Comparison of ENCODE assay signal across 13 cellular contexts in the genomic region with DNA sequence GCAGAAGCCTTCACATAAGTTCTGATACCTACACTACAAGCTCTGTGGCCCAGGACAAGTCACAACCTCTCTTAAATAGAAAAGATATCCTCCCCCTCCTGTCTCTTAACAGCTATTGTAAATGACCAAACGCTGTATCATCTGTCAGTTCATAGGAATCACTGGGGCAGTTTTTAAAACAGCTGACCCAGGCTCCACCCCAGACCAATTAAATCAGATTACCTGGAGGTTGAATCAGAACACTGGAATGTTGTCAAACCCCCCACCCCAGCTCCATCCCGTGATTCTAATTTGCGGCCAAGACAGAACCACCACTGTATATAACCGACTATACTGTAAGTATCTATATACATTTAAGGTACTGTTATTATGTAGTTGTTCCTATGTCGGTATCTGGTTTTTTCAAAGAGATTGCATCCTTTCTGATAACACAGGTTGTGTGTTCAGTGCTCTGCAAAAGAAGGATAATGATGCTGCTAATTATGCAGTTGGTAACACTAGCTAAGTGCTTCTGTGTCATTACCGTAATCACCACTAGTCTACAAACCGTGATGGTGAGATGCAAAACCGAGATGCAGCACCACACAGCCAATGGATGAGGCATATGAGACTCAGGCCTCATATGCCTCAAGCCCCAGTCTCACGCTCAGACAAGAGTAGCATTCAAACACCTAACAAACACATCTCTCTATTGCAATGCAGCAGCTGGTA. TPM values are rescaled to one million over a fixed set of nuclear protein-coding genes. Genes with fewer than 3 reads are reported as not detected.
DNase-seq lines count a peak whose midpoint lies in the region; ATAC-seq, FAIRE-seq and TF ChIP-seq lines count a peak whose summit lies in the region.
"Had no signal": no experiment of that assay in that cellular context is flagged by ENCODE, and none has a peak within 500 bp of the region (broad histone marks: within the 10 kb centered on the region; RNA-seq: fewer than 3 reads in every experiment).

No MANE protein-coding gene starts in this region.

- BruUV-seq in A673 (replicated peaks; lab: Mats Ljungman, UMichigan): no TSS peak

- no peak overlapping the region for H3K4me3 ChIP-seq in astrocyte of the cerebellum (ENCODE audit: low read depth, low read length)
- no peak overlapping the region for H3K4me3 ChIP-seq in A673 (ENCODE audit: low read depth, low read length, poor library complexity, severe bottlenecking)
- no peak overlapping the region for H3K4me3 ChIP-seq in upper lobe of right lung
- H3K4me3 ChIP-seq: right atrium auricular region had no signal

- H3K9me3 ChIP-seq in A673 (ENCODE audit: low read depth, low read length, poor library complexity, severe bottlenecking): no peaks in the 10 kb centered on the region
- H3K9me3 ChIP-seq in upper lobe of right lung: no peaks in the 10 kb centered on the region
- H3K9me3 ChIP-seq: right atrium auricular region had no signal

- TF ChIP-seq CTCF in astrocyte of the cerebellum (IDR thresholded peaks at IDR 0.05; ENCODE audit: low read depth, low read length, missing control alignments) (peak; percentile 27), A673 (conservative IDR thresholded peaks at IDR 0.05; ENCODE audit: low read depth, low read length) (no peak), upper lobe of right lung (IDR thresholded peaks at IDR 0.05) (no peak)

- peaks cover 45% of the 10 kb centered on the region for H3K27me3 ChIP-seq in A673 (replicated peaks; ENCODE audit: insufficient read depth, low read depth, low read length, poor library complexity)
- H3K27me3 ChIP-seq in upper lobe of right lung: no peaks in the 10 kb centered on the region
- H3K27me3 ChIP-seq: right atrium auricular region had no signal

- H3K36me3 ChIP-seq in A673 (ENCODE audit: insufficient read depth, low read length, poor library complexity, severe bottlenecking) (no peaks in the 10 kb centered on the region), upper lobe of right lung (no peaks in the 10 kb centered on the region)
- H3K36me3 ChIP-seq: right atrium auricular region had no signal

- peak; percentile 23 for DNase-seq in COR-L47 (lab: John Stamatoyannopoulos, UW)
- DNase-seq in HTR-8/SVneo (ENCODE audit: insufficient read length, low spot score): no peak
- no peak for DNase-seq in astrocyte of the cerebellum (ENCODE audit: low read depth)
- DNase-seq in medulla oblongata (ENCODE audit: extremely low spot score): peak; percentile 29
- no peak for DNase-seq in A673 (ENCODE audit: low spot score)
- DNase-seq in T-helper 2 cell: no peak
- DNase-seq in upper lobe of right lung: no peak
- DNase-seq: CD8-positive, alpha-beta T cell; effector memory CD8-positive, alpha-beta T cell had no signal

- no peak overlapping the region for H3K27ac ChIP-seq in A673 (ENCODE audit: low read depth, low read length, poor library complexity, severe bottlenecking)
- H3K27ac ChIP-seq in upper lobe of right lung: no peak overlapping the region
- H3K27ac ChIP-seq: right atrium auricular region had no signal

- in situ Hi-C loops in astrocyte of the cerebellum (cut with HindIII; ENCODE audit: low sequenced_read_pairs): no loop called here

- POLR2A ChIA-PET in A673 (lab: Charles Lee; ENCODE audit: low non-redundant PET): no interaction called here

- peak; percentile 90 for FAIRE-seq in HTR-8/SVneo (lab: Jason Lieb, UNC)
- FAIRE-seq: TTC549 had no signal

- H3K4me1 ChIP-seq in A673 (ENCODE audit: insufficient read depth, low read length, poor library complexity, severe bottlenecking) (no peaks in the 10 kb centered on the region), upper lobe of right lung (peaks cover 26% of the 10 kb centered on the region)

- intact Hi-C loops in A673 (cut with micrococcal nuclease; ENCODE audit: unreplicated experiment): no loop called here
- intact Hi-C loops in upper lobe of right lung (cut with DNase I): no loop called here

- ATAC-seq in upper lobe of right lung: no peak
- ATAC-seq in GM21360 (IDR thresholded peaks at IDR 0.05; ENCODE audit: unreplicated experiment): no peak
- ATAC-seq: activated T-helper 17 cell treated with anti-CD3 and anti-CD28 coated beads, Interleukin-2, amount 50 U/mL, for 72 hours; CD8-positive, alpha-beta T cell; effector memory CD8-positive, alpha-beta T cell had no signal

- CTCF ChIA-PET in A673 (lab: Charles Lee): no interaction called here

RNA-seq across cellular contexts. Expression of a gene that starts 47.4 kb away (rescaled TPM):
- total RNA-seq in A673 (2021): 0.04 TPM in 1 of 2 replicates, not detected in the other
- 168 TPM for total RNA-seq in upper lobe of right lung

Comparison
In these comparisons a context has a peak if more than half of its experiments do, and no peak if none do; other contexts are left out.
1. DNase-seq: peak in COR-L47 (single experiment) and medulla oblongata (single experiment); none in HTR-8/SVneo (single experiment), astrocyte of the cerebellum (single experiment), A673 (single experiment), T-helper 2 cell (0 of 5) and upper lobe of right lung (single experiment).
2. RNA of a gene that starts 47.4 kb away (total RNA-seq): 168 TPM in upper lobe of right lung (single experiment); 0.04 TPM in A673; every median in the first group is over 100 times any median in the second.